In the genomic region with DNA sequence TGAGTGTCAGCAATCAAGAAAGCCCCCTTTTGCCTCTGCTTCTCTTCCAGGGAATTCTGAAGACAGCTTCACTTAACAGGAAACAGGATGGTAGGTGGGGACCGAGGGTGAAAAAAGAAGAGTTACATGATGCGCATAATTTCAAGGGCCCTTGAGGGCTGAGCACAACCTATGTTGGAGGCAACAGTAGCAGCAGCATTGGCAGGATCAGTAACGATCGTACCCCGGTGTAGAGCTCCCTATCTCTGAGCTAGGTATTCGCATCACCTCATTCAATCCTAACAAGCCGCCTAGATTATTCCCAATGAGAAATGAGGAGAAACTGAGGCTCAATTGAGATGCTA, we compare ENCODE assay signal across 8 cellular contexts. TPM values are rescaled to one million over a fixed set of nuclear protein-coding genes. Genes with fewer than 3 reads are reported as not detected.
DNase-seq lines count a peak whose midpoint lies in the region; ATAC-seq, FAIRE-seq and TF ChIP-seq lines count a peak whose summit lies in the region.

No MANE protein-coding gene starts in this region.

- H3K4me3 Mint-ChIP-seq in stimulated activated memory B cell treated with anti-CD40 and anti-IgM and Interleukin-4, amounts not matched to agents 10 μg/mL and 1 μg/mL and 100 μg/mL, for 72 hours, result peak overlapping the region; percentile 70

- peaks cover 12% of the 10 kb centered on the region for H3K27me3 Mint-ChIP-seq in stimulated activated memory B cell treated with anti-CD40 and anti-IgM and Interleukin-4, amounts not matched to agents 10 μg/mL and 1 μg/mL and 100 μg/mL, for 72 hours

- H3K27ac ChIP-seq in HUES64 (ENCODE audit: low read depth, low read length), result peak overlapping the region; percentile 88; the same call in 1 of the 2 replicates

- H3K36me3 Mint-ChIP-seq in stimulated activated memory B cell treated with anti-CD40 and anti-IgM and Interleukin-4, amounts not matched to agents 10 μg/mL and 1 μg/mL and 100 μg/mL, for 72 hours, result no peaks in the 10 kb centered on the region

- no peak for ATAC-seq in stimulated activated memory B cell treated with anti-CD40 and anti-IgM and Interleukin-4, amounts not matched to agents 10 μg/mL and 1 μg/mL and 100 μg/mL, for 72 hours
- ATAC-seq in HG03439 (IDR thresholded peaks at IDR 0.05; ENCODE audit: unreplicated experiment), result no peak

- DNase-seq in GM03348 (ENCODE audit: low spot score) (peak; percentile 21), astrocyte of the cerebellum (ENCODE audit: low read depth) (no peak), inferior parietal cortex (ENCODE audit: extremely low spot score) (peak; percentile 43), GM12891 (ENCODE audit: insufficient read length, low spot score) (no peak), cerebellar nuclear complex (lab: John Stamatoyannopoulos, UW) (no peak)

- in situ Hi-C loops in astrocyte of the cerebellum (cut with HindIII; ENCODE audit: low sequenced_read_pairs), result no loop called here

- 0 out of 2 replicates have a peak, but pooled peaks cover 10% of the 10 kb centered on the region for H3K4me1 ChIP-seq in HUES64 (ENCODE audit: insufficient read depth, low read length)

- no peaks in the 10 kb centered on the region for H3K9me3 ChIP-seq in HUES64 (ENCODE audit: insufficient read depth, low read depth, low read length)

- TF ChIP-seq CTCF in astrocyte of the cerebellum (IDR thresholded peaks at IDR 0.05; ENCODE audit: low read depth, low read length, missing control alignments), result no peak

- no peak for TF ChIP-seq POLR2A in GM12891 (IDR thresholded peaks at IDR 0.05; ENCODE audit: low read depth, low read length)

- 8% methylated on average over 7 of the region's 7 CpGs for WGBS in HUES64

- H3K27ac Mint-ChIP-seq in stimulated activated memory B cell treated with anti-CD40 and anti-IgM and Interleukin-4, amounts not matched to agents 10 μg/mL and 1 μg/mL and 100 μg/mL, for 72 hours, result peak overlapping the region; percentile 51

- H3K4me1 Mint-ChIP-seq in stimulated activated memory B cell treated with anti-CD40 and anti-IgM and Interleukin-4, amounts not matched to agents 10 μg/mL and 1 μg/mL and 100 μg/mL, for 72 hours, result peaks cover 53% of the 10 kb centered on the region

- H3K36me3 ChIP-seq in HUES64 (ENCODE audit: insufficient read depth, low read length), result peaks cover 15% of the 10 kb centered on the region; the same call in 1 of the 2 replicates

- FAIRE-seq in GM12891 (lab: Jason Lieb, UNC), result no peak

- H3K9me3 Mint-ChIP-seq in stimulated activated memory B cell treated with anti-CD40 and anti-IgM and Interleukin-4, amounts not matched to agents 10 μg/mL and 1 μg/mL and 100 μg/mL, for 72 hours, result no peaks in the 10 kb centered on the region

- no peaks in the 10 kb centered on the region for H3K27me3 ChIP-seq in HUES64 (ENCODE audit: insufficient read depth, low read length)

- H3K4me3 ChIP-seq in HUES64 (ENCODE audit: low read length) (peak overlapping the region; percentile 98), astrocyte of the cerebellum (ENCODE audit: low read depth, low read length) (peak overlapping the region; percentile 86)

- peak overlapping the region; percentile 96 for H3K9ac ChIP-seq in HUES64 (ENCODE audit: low read depth, low read length)

TF ChIP-seq in GM12891, 5 proteins besides CTCF, POLR2A, EP300 and RAD21:
- no peak for TF ChIP-seq POU2F2 (IDR thresholded peaks at IDR 0.05; ENCODE audit: low read depth, low read length)
- no peak for TF ChIP-seq PAX5 (IDR thresholded peaks at IDR 0.05; ENCODE audit: insufficient read depth, low read length, severe bottlenecking)
- TF ChIP-seq SPI1 (IDR thresholded peaks at IDR 0.05; ENCODE audit: low read depth, low read length), result no peak
- TF ChIP-seq POLR2AphosphoS5 (IDR thresholded peaks at IDR 0.05; ENCODE audit: low read depth, low read length), result no peak
- TF ChIP-seq TAF1 (IDR thresholded peaks at IDR 0.05; ENCODE audit: low read depth, low read length), result no peak

RNA-seq across cellular contexts. Expression of gene RAD54L2, which starts 0.4 kb away (rescaled TPM):
- polyA plus RNA-seq in HUES64 (2013, experiment 1 of 2), result 11.6 TPM
- 12.4 TPM for polyA plus RNA-seq in HUES64 (2013, experiment 2 of 2)
- polyA plus RNA-seq in GM12891 (2012; ENCODE audit: low read depth, missing spikeins), result 5.0 TPM

RNA-seq across cellular contexts. Expression of gene DCAF1, which starts 38.3 kb away (rescaled TPM):
- polyA plus RNA-seq in HUES64 (2013, experiment 1 of 2), result 18.7 TPM
- 16.7 TPM for polyA plus RNA-seq in HUES64 (2013, experiment 2 of 2)
- 10.4 TPM for polyA plus RNA-seq in GM12891 (2012; ENCODE audit: low read depth, missing spikeins)

Comparison
In these comparisons a context has a peak if more than half of its experiments do, and no peak if none do; other contexts are left out.
1. DNase-seq: peak in GM03348 (single experiment) and inferior parietal cortex (single experiment); none in astrocyte of the cerebellum (single experiment), GM12891 (single experiment) and cerebellar nuclear complex (0 of 2).